Comparison of ENCODE assay signal across 18 cellular contexts in the genomic region with DNA sequence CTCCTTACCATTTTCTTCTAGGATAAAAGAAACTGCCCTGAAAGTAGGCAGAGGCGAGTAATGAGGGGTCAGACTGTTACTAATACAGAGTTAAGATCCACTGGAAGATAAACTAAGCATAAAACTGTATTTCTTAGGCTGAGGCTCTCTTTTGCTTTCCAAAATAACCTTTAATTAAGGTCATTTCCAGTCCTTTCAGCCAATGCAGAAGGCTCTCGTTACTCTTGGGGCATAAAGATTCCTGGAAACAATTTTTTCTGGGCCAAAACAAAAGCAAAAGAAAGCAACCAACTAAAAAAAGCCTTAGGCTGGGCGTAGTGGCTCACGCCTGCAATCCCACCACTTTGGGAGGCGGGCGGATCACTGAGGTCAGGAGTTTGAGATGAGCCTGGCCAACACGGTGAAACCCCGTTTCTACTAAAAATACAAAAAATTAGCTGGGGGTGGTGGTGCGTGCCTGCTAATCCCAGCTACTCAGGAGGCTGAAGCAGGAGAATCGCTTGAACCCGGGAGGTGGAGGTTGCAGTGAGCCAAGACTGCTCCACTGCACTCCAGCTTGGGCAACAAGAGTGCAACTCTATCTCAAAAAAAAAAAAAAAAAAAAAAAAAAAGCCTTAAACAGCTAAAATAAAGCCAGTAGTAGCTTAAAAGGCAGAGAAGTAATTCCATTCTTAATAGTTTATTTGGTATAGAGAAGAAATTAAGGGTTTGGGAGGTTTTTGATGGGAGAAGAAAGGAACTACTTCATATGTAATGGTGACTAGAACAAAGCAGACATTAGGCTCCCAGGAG.
A peak's percentile ranks its signal among the peaks of the same experiment; 100 is the strongest.
DNase-seq lines count a peak whose midpoint lies in the region; ATAC-seq and TF ChIP-seq lines count a peak whose summit lies in the region.
"Had no signal": no experiment of that assay in that cellular context is flagged by ENCODE, and none has a peak within 500 bp of the region (broad histone marks: within the 10 kb centered on the region; RNA-seq: fewer than 3 reads in every experiment).

No MANE protein-coding gene starts in this region.

- H3K27ac Mint-ChIP-seq in activated naive CD4-positive, alpha-beta T cell treated with anti-CD3 and anti-CD28 coated beads, Interleukin-2, amount 10 ng/mL, durations not matched to agents 7 days and 5 days = no peak overlapping the region
- H3K27ac Mint-ChIP-seq in activated CD4-positive, alpha-beta T cell treated with anti-CD3 and anti-CD28 coated beads, Interleukin-2, amount 10 ng/mL, durations not matched to agents 7 days and 5 days = no peak overlapping the region
- no peak overlapping the region for H3K27ac Mint-ChIP-seq in natural killer cell treated with Interleukin-12 subunit alpha and Interleukin-12 subunit beta and Interleukin-15 and Interleukin-18, amount 100 ng/mL, for 72 hours
- H3K27ac Mint-ChIP-seq: activated CD4-positive, alpha-beta memory T cell treated with anti-CD3 and anti-CD28 coated beads, Interleukin-2, amount 10 ng/mL, durations not matched to agents 7 days and 5 days; activated naive CD8-positive, alpha-beta T cell treated with anti-CD3 and anti-CD28 coated beads, Interleukin-2, amount 10 ng/mL, durations not matched to agents 7 days and 5 days; stimulated activated naive B cell treated with anti-CD40 and anti-IgM and Interleukin-4, amounts not matched to agents 10 μg/mL and 1 μg/mL and 100 μg/mL, for 72 hours had no signal

- H3K27ac ChIP-seq in hepatocyte = peak overlapping the region; percentile 51
- peak overlapping the region; percentile 23 for H3K27ac ChIP-seq in smooth muscle cell (ENCODE audit: low read depth)
- H3K27ac ChIP-seq: Peyer's patch, upper lobe of left lung had no signal

- no peaks in the 10 kb centered on the region for H3K27me3 ChIP-seq in adipocyte (replicated peaks; ENCODE audit: control insufficient read depth, insufficient read depth, low read length)
- H3K27me3 ChIP-seq in hepatocyte = no peaks in the 10 kb centered on the region
- no peaks in the 10 kb centered on the region for H3K27me3 ChIP-seq in smooth muscle cell (ENCODE audit: low read depth)
- H3K27me3 ChIP-seq: Peyer's patch, upper lobe of left lung had no signal

- H4K20me1 ChIP-seq in hepatocyte (ENCODE audit: insufficient read depth, poor library complexity, severe bottlenecking) (no peaks in the 10 kb centered on the region), smooth muscle cell (ENCODE audit: low read depth) (peaks cover 6% of the 10 kb centered on the region)

- H2AFZ ChIP-seq in hepatocyte = no peak overlapping the region
- no peak overlapping the region for H2AFZ ChIP-seq in smooth muscle cell (ENCODE audit: low read depth)

- POLR2A ChIA-PET in HEK293T (lab: Yijun Ruan, JAX) = interaction anchor here (0.7 to 1.2 kb wide), 3 partner anchors 132 to 136 kb away, joined by 3 read pairs; partner anchors contain the start of gene INHBE
- POLR2A ChIA-PET in activated CD4-positive, alpha-beta T cell treated with anti-CD3 and anti-CD28 coated beads, Interleukin-2, amount 10 ng/mL, durations not matched to agents 7 days and 5 days (lab: Charles Lee) = no interaction called here

- no peak for ATAC-seq in natural killer cell treated with Interleukin-12 subunit alpha and Interleukin-12 subunit beta and Interleukin-15 and Interleukin-18, amount 100 ng/mL, for 72 hours
- ATAC-seq: activated T-cell treated with anti-CD3 and anti-CD28 coated beads, Interleukin-2, amount 50 U/mL, for 4 hours; left colon; stimulated activated naive B cell treated with anti-CD40 and anti-IgM and Interleukin-4, amounts not matched to agents 10 μg/mL and 1 μg/mL and 100 μg/mL, for 72 hours had no signal

- peaks cover 11% of the 10 kb centered on the region for H3K4me1 ChIP-seq in adipocyte (ENCODE audit: control insufficient read depth, insufficient read depth, low read length)
- peaks cover 4% of the 10 kb centered on the region for H3K4me1 ChIP-seq in hepatocyte (ENCODE audit: insufficient read depth)
- H3K4me1 ChIP-seq in smooth muscle cell (ENCODE audit: low read depth) = peaks cover 13% of the 10 kb centered on the region
- H3K4me1 ChIP-seq: Peyer's patch, upper lobe of left lung had no signal

- H3K4me2 ChIP-seq in hepatocyte (peak overlapping the region; percentile 30), smooth muscle cell (peak overlapping the region; percentile 20)

- H3K9me3 Mint-ChIP-seq in activated naive CD4-positive, alpha-beta T cell treated with anti-CD3 and anti-CD28 coated beads, Interleukin-2, amount 10 ng/mL, durations not matched to agents 7 days and 5 days = no peaks in the 10 kb centered on the region
- no peaks in the 10 kb centered on the region for H3K9me3 Mint-ChIP-seq in activated CD4-positive, alpha-beta T cell treated with anti-CD3 and anti-CD28 coated beads, Interleukin-2, amount 10 ng/mL, durations not matched to agents 7 days and 5 days
- no peaks in the 10 kb centered on the region for H3K9me3 Mint-ChIP-seq in natural killer cell treated with Interleukin-12 subunit alpha and Interleukin-12 subunit beta and Interleukin-15 and Interleukin-18, amount 100 ng/mL, for 72 hours
- H3K9me3 Mint-ChIP-seq: activated CD4-positive, alpha-beta memory T cell treated with anti-CD3 and anti-CD28 coated beads, Interleukin-2, amount 10 ng/mL, durations not matched to agents 7 days and 5 days; activated naive CD8-positive, alpha-beta T cell treated with anti-CD3 and anti-CD28 coated beads, Interleukin-2, amount 10 ng/mL, durations not matched to agents 7 days and 5 days; activated T-cell treated with anti-CD3 and anti-CD28 coated beads, Interleukin-2, amount 50 U/mL, for 4 hours; stimulated activated naive B cell treated with anti-CD40 and anti-IgM and Interleukin-4, amounts not matched to agents 10 μg/mL and 1 μg/mL and 100 μg/mL, for 72 hours had no signal

- CTCF ChIA-PET in HEK293T (lab: Yijun Ruan, JAX) = interaction anchor here (0.7 to 1.6 kb wide), 6 partner anchors 12 to 139 kb away, joined by 3 to 5 read pairs (median 3); no protein-coding TSS in a partner anchor
- CTCF ChIA-PET in activated naive CD4-positive, alpha-beta T cell treated with anti-CD3 and anti-CD28 coated beads, Interleukin-2, amount 10 ng/mL, durations not matched to agents 7 days and 5 days (lab: Charles Lee) = no interaction called here
- CTCF ChIA-PET in activated CD4-positive, alpha-beta T cell treated with anti-CD3 and anti-CD28 coated beads, Interleukin-2, amount 10 ng/mL, durations not matched to agents 7 days and 5 days (lab: Charles Lee) = interaction anchor here (0.6 to 2.4 kb wide), 3 partner anchors 12 to 43 kb away, joined by 3 to 7 read pairs (median 3); no protein-coding TSS in a partner anchor

- H3K27me3 Mint-ChIP-seq in activated naive CD4-positive, alpha-beta T cell treated with anti-CD3 and anti-CD28 coated beads, Interleukin-2, amount 10 ng/mL, durations not matched to agents 7 days and 5 days = no peaks in the 10 kb centered on the region
- no peaks in the 10 kb centered on the region for H3K27me3 Mint-ChIP-seq in activated CD4-positive, alpha-beta T cell treated with anti-CD3 and anti-CD28 coated beads, Interleukin-2, amount 10 ng/mL, durations not matched to agents 7 days and 5 days
- no peaks in the 10 kb centered on the region for H3K27me3 Mint-ChIP-seq in natural killer cell treated with Interleukin-12 subunit alpha and Interleukin-12 subunit beta and Interleukin-15 and Interleukin-18, amount 100 ng/mL, for 72 hours
- H3K27me3 Mint-ChIP-seq: activated CD4-positive, alpha-beta memory T cell treated with anti-CD3 and anti-CD28 coated beads, Interleukin-2, amount 10 ng/mL, durations not matched to agents 7 days and 5 days; activated naive CD8-positive, alpha-beta T cell treated with anti-CD3 and anti-CD28 coated beads, Interleukin-2, amount 10 ng/mL, durations not matched to agents 7 days and 5 days; stimulated activated naive B cell treated with anti-CD40 and anti-IgM and Interleukin-4, amounts not matched to agents 10 μg/mL and 1 μg/mL and 100 μg/mL, for 72 hours had no signal

- no peaks in the 10 kb centered on the region for H3K4me1 Mint-ChIP-seq in activated naive CD4-positive, alpha-beta T cell treated with anti-CD3 and anti-CD28 coated beads, Interleukin-2, amount 10 ng/mL, durations not matched to agents 7 days and 5 days
- H3K4me1 Mint-ChIP-seq in activated CD4-positive, alpha-beta T cell treated with anti-CD3 and anti-CD28 coated beads, Interleukin-2, amount 10 ng/mL, durations not matched to agents 7 days and 5 days = no peaks in the 10 kb centered on the region
- peaks cover 0 to 6% of the 10 kb centered on the region in 2 donors for H3K4me1 Mint-ChIP-seq in natural killer cell treated with Interleukin-12 subunit alpha and Interleukin-12 subunit beta and Interleukin-15 and Interleukin-18, amount 100 ng/mL, for 72 hours (ENCODE audit: low read depth in 2 of 2)
- H3K4me1 Mint-ChIP-seq: activated CD4-positive, alpha-beta memory T cell treated with anti-CD3 and anti-CD28 coated beads, Interleukin-2, amount 10 ng/mL, durations not matched to agents 7 days and 5 days had no signal

- WGBS in hepatocyte (ENCODE audit: low lambda C conversion rate, missing lambda C conversion rate) = 78% methylated on average over 11 of the region's 11 CpGs
- WGBS in smooth muscle cell (ENCODE audit: low lambda C conversion rate) = 67% methylated on average over 11 of the region's 11 CpGs

- H3K9me2 ChIP-seq in hepatocyte (replicated peaks; ENCODE audit: insufficient read depth) = no peaks in the 10 kb centered on the region

- H3K4me3 Mint-ChIP-seq in activated naive CD4-positive, alpha-beta T cell treated with anti-CD3 and anti-CD28 coated beads, Interleukin-2, amount 10 ng/mL, durations not matched to agents 7 days and 5 days = no peak overlapping the region
- no peak overlapping the region for H3K4me3 Mint-ChIP-seq in activated CD4-positive, alpha-beta T cell treated with anti-CD3 and anti-CD28 coated beads, Interleukin-2, amount 10 ng/mL, durations not matched to agents 7 days and 5 days
- H3K4me3 Mint-ChIP-seq in natural killer cell treated with Interleukin-12 subunit alpha and Interleukin-12 subunit beta and Interleukin-15 and Interleukin-18, amount 100 ng/mL, for 72 hours = no peak overlapping the region
- H3K4me3 Mint-ChIP-seq: activated CD4-positive, alpha-beta memory T cell treated with anti-CD3 and anti-CD28 coated beads, Interleukin-2, amount 10 ng/mL, durations not matched to agents 7 days and 5 days; activated naive CD8-positive, alpha-beta T cell treated with anti-CD3 and anti-CD28 coated beads, Interleukin-2, amount 10 ng/mL, durations not matched to agents 7 days and 5 days; activated T-cell treated with anti-CD3 and anti-CD28 coated beads, Interleukin-2, amount 50 U/mL, for 4 hours; stimulated activated naive B cell treated with anti-CD40 and anti-IgM and Interleukin-4, amounts not matched to agents 10 μg/mL and 1 μg/mL and 100 μg/mL, for 72 hours had no signal

- DNase-seq in HEK293T (ENCODE audit: extremely low spot score) (no peak), adipocyte (ENCODE audit: low read depth) (no peak), hepatocyte (ENCODE audit: low spot score) (no peak), smooth muscle cell (lab: John Stamatoyannopoulos, UW; ENCODE audit: unreplicated experiment) (no peak), HPDE6-E6E7 (ENCODE audit: extremely low spot score) (no peak)
- DNase-seq in activated naive CD4-positive, alpha-beta T cell treated with anti-CD3 and anti-CD28 coated beads, Interleukin-2, amount 10 ng/mL, durations not matched to agents 7 days and 5 days = no peak
- DNase-seq in activated CD4-positive, alpha-beta T cell treated with anti-CD3 and anti-CD28 coated beads, Interleukin-2, amount 10 ng/mL, durations not matched to agents 7 days and 5 days = no peak
- DNase-seq in natural killer cell treated with Interleukin-12 subunit alpha and Interleukin-12 subunit beta and Interleukin-15 and Interleukin-18, amount 100 ng/mL, for 72 hours (ENCODE audit: low spot score) = no peak
- DNase-seq: activated CD4-positive, alpha-beta memory T cell treated with anti-CD3 and anti-CD28 coated beads, Interleukin-2, amount 10 ng/mL, durations not matched to agents 7 days and 5 days; activated naive CD8-positive, alpha-beta T cell treated with anti-CD3 and anti-CD28 coated beads, Interleukin-2, amount 10 ng/mL, durations not matched to agents 7 days and 5 days; activated T-cell treated with anti-CD3 and anti-CD28 coated beads, Interleukin-2, amount 50 U/mL, for 4 hours; central memory CD4-positive, alpha-beta T cell; GOT3; left colon; NCI-H1417; Peyer's patch; stimulated activated naive B cell treated with anti-CD40 and anti-IgM and Interleukin-4, amounts not matched to agents 10 μg/mL and 1 μg/mL and 100 μg/mL, for 72 hours; upper lobe of left lung had no signal

- H3K79me2 ChIP-seq in hepatocyte = no peaks in the 10 kb centered on the region
- H3K79me2 ChIP-seq in smooth muscle cell (ENCODE audit: low read depth) = no peaks in the 10 kb centered on the region

- H3K4me3 ChIP-seq in adipocyte (ENCODE audit: low read length) (peak overlapping the region; percentile 57), hepatocyte (no peak overlapping the region), smooth muscle cell (no peak overlapping the region)
- H3K4me3 ChIP-seq: Peyer's patch, upper lobe of left lung had no signal

- TF ChIP-seq CTCF in hepatocyte (IDR thresholded peaks at IDR 0.05; ENCODE audit: poor library complexity) (no peak), smooth muscle cell (IDR thresholded peaks at IDR 0.05; ENCODE audit: borderline replicate concordance, insufficient read depth, poor library complexity, severe bottlenecking) (no peak)

- H3K36me3 Mint-ChIP-seq in activated naive CD4-positive, alpha-beta T cell treated with anti-CD3 and anti-CD28 coated beads, Interleukin-2, amount 10 ng/mL, durations not matched to agents 7 days and 5 days = peaks cover 2% of the 10 kb centered on the region
- no peaks in the 10 kb centered on the region for H3K36me3 Mint-ChIP-seq in activated CD4-positive, alpha-beta T cell treated with anti-CD3 and anti-CD28 coated beads, Interleukin-2, amount 10 ng/mL, durations not matched to agents 7 days and 5 days (ENCODE audit: low read depth)
- H3K36me3 Mint-ChIP-seq in natural killer cell treated with Interleukin-12 subunit alpha and Interleukin-12 subunit beta and Interleukin-15 and Interleukin-18, amount 100 ng/mL, for 72 hours = no peaks in the 10 kb centered on the region
- H3K36me3 Mint-ChIP-seq: stimulated activated naive B cell treated with anti-CD40 and anti-IgM and Interleukin-4, amounts not matched to agents 10 μg/mL and 1 μg/mL and 100 μg/mL, for 72 hours had no signal

- H3K9me3 ChIP-seq in adipocyte (ENCODE audit: control insufficient read depth, low read length) (no peaks in the 10 kb centered on the region), hepatocyte (ENCODE audit: low read depth) (no peaks in the 10 kb centered on the region), smooth muscle cell (replicated peaks; ENCODE audit: low read depth) (no peaks in the 10 kb centered on the region)
- H3K9me3 ChIP-seq: Peyer's patch, upper lobe of left lung had no signal

- H3K9ac ChIP-seq in adipocyte (ENCODE audit: low read length) (peak overlapping the region; percentile 55), smooth muscle cell (ENCODE audit: low read depth) (no peak overlapping the region)

- peaks cover 5% of the 10 kb centered on the region for H3F3A ChIP-seq in smooth muscle cell (ENCODE audit: low read depth)

- no peaks in the 10 kb centered on the region for H3K36me3 ChIP-seq in adipocyte (ENCODE audit: control insufficient read depth, insufficient read depth, low read length, severe bottlenecking)
- H3K36me3 ChIP-seq in hepatocyte (replicated peaks; ENCODE audit: insufficient read depth, low read depth) = no peaks in the 10 kb centered on the region
- H3K36me3 ChIP-seq in smooth muscle cell (ENCODE audit: low read depth) = no peaks in the 10 kb centered on the region
- H3K36me3 ChIP-seq: Peyer's patch, upper lobe of left lung had no signal
